1 cellular context compared by ENCODE assay signal in the genomic region with DNA sequence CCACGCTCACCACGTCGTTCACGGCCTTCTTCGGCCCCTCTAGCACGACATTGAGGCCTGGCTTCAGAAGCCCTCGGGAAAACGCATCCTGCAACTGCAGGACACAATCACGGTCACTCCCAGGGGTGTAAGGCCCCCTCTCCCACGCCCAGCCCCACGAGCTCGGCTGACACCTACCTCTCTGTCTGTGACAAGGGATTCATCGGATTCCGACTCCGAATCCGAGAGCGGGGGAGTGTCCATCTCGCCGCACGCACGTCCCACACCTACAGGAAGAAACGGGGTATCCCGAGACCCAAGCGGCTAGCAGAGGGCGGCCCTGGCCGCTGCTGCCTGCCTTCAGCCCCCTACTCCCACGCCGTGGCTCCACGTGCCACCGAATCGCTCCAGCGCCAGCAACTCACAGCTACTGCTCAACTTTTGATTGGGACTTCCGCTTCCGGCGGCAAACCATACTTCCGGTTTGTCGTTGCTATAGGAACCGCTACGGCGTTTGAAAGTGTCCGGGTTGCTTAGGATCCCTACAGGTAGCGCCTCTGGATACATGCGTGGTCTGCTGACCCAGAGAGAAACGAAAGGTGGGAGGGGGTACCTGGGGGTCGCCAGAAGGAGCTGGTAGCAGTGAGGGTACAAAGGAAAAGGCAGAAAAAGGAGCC.
TF ChIP-seq lines count a peak whose summit lies in the region.

Gene CFAP57, plus strand, starts transcription at position 455 of the 656 bp plus-strand sequence. CDS start 424 bp downstream, outside the sequence.
Gene EBNA1BP2, minus strand, starts transcription at position 415 of the 656 bp plus-strand sequence. Its CDS starts 172 bp downstream, at position 243.

TF ChIP-seq in HepG2, 621 proteins besides CTCF, POLR2A, EP300 and RAD21 (continued from another document and continues in another):
- no peak for TF ChIP-seq ZSCAN5A (CRISPR knock-in tag; IDR thresholded peaks at IDR 0.05; ENCODE audit: borderline replicate concordance)
- no peak for TF ChIP-seq SSRP1 (CRISPR knock-in tag; IDR thresholded peaks at IDR 0.05)
- no peak for TF ChIP-seq ZNF512B (CRISPR knock-in tag; IDR thresholded peaks at IDR 0.05; ENCODE audit: borderline replicate concordance)
- no peak for TF ChIP-seq ZNF576 (CRISPR knock-in tag; IDR thresholded peaks at IDR 0.05)
- TF ChIP-seq TFAP4 (IDR thresholded peaks at IDR 0.05; ENCODE audit: borderline replicate concordance, low read depth) = no peak
- no peak for TF ChIP-seq ZNF737 (CRISPR knock-in tag; IDR thresholded peaks at IDR 0.05; ENCODE audit: borderline replicate concordance)
- TF ChIP-seq SRF (IDR thresholded peaks at IDR 0.05; ENCODE audit: low read depth, low read length) = no peak
- TF ChIP-seq, protein P1, sequence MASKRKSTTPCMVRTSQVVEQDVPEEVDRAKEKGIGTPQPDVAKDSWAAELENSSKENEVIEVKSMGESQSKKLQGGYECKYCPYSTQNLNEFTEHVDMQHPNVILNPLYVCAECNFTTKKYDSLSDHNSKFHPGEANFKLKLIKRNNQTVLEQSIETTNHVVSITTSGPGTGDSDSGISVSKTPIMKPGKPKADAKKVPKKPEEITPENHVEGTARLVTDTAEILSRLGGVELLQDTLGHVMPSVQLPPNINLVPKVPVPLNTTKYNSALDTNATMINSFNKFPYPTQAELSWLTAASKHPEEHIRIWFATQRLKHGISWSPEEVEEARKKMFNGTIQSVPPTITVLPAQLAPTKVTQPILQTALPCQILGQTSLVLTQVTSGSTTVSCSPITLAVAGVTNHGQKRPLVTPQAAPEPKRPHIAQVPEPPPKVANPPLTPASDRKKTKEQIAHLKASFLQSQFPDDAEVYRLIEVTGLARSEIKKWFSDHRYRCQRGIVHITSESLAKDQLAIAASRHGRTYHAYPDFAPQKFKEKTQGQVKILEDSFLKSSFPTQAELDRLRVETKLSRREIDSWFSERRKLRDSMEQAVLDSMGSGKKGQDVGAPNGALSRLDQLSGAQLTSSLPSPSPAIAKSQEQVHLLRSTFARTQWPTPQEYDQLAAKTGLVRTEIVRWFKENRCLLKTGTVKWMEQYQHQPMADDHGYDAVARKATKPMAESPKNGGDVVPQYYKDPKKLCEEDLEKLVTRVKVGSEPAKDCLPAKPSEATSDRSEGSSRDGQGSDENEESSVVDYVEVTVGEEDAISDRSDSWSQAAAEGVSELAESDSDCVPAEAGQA (IDR thresholded peaks at IDR 0.05; ENCODE audit: low read depth) = peak; percentile 44; the same call in 1 of the 2 replicates
- TF ChIP-seq, protein P1 (CRISPR knock-in tag; IDR thresholded peaks at IDR 0.05; ENCODE audit: borderline replicate concordance) = no peak
- TF ChIP-seq HNRNPH1 (optimal IDR thresholded peaks at IDR 0.05; ENCODE audit: low read depth, low read length) = no peak
- TF ChIP-seq SMAD9 (CRISPR knock-in tag; IDR thresholded peaks at IDR 0.05) = no peak
- TF ChIP-seq, protein P2, sequence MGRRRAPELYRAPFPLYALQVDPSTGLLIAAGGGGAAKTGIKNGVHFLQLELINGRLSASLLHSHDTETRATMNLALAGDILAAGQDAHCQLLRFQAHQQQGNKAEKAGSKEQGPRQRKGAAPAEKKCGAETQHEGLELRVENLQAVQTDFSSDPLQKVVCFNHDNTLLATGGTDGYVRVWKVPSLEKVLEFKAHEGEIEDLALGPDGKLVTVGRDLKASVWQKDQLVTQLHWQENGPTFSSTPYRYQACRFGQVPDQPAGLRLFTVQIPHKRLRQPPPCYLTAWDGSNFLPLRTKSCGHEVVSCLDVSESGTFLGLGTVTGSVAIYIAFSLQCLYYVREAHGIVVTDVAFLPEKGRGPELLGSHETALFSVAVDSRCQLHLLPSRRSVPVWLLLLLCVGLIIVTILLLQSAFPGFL (CRISPR knock-in tag; IDR thresholded peaks at IDR 0.05) = no peak; the same call in 1 of the 2 replicates
- peak; percentile 80; the same call in 1 of the 2 replicates for TF ChIP-seq ZNF225 (CRISPR knock-in tag; IDR thresholded peaks at IDR 0.05)
- no peak for TF ChIP-seq CSRNP1 (CRISPR knock-in tag; IDR thresholded peaks at IDR 0.05)
- no peak for TF ChIP-seq BCLAF1 (IDR thresholded peaks at IDR 0.05)
- TF ChIP-seq ZNF564 (CRISPR knock-in tag; IDR thresholded peaks at IDR 0.05) = no peak; the same call in 1 of the 2 replicates
- TF ChIP-seq HCFC1 (IDR thresholded peaks at IDR 0.05; ENCODE audit: low read depth, low read length) = no peak; the same call in 1 of the 2 replicates
- no peak for TF ChIP-seq ZNF335 (CRISPR knock-in tag; IDR thresholded peaks at IDR 0.05)
- TF ChIP-seq TCF7 (IDR thresholded peaks at IDR 0.05; ENCODE audit: low read depth) = no peak
- TF ChIP-seq NFE2L2 (IDR thresholded peaks at IDR 0.05; ENCODE audit: low read length) = no peak
- TF ChIP-seq ZNF292 (CRISPR knock-in tag; IDR thresholded peaks at IDR 0.05; ENCODE audit: borderline replicate concordance, low read depth) = no peak
- no peak for TF ChIP-seq JUN (CRISPR knock-in tag; IDR thresholded peaks at IDR 0.05)
- no peak for TF ChIP-seq ZFAT (CRISPR knock-in tag; conservative IDR thresholded peaks at IDR 0.05)
- no peak for TF ChIP-seq CCAR2 (optimal IDR thresholded peaks at IDR 0.05; ENCODE audit: low read depth, low read length)
- TF ChIP-seq ZNF451 (CRISPR knock-in tag; IDR thresholded peaks at IDR 0.05) = peak; percentile 50; the same call in 1 of the 2 replicates
- TF ChIP-seq THAP7 (CRISPR knock-in tag; IDR thresholded peaks at IDR 0.05) = 0 out of 2 replicates have a peak, but pooled peaks have one; percentile 23
- TF ChIP-seq, protein P3, sequence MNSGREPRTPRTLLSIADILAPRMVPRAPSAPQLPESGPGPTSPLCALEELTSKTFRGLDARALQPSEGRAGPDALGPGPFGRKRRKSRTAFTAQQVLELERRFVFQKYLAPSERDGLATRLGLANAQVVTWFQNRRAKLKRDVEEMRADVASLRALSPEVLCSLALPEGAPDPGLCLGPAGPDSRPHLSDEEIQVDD (CRISPR knock-in tag; IDR thresholded peaks at IDR 0.05; ENCODE audit: borderline replicate concordance) = no peak
- TF ChIP-seq FOXA1 (IDR thresholded peaks at IDR 0.05) = no peak
- no peak for TF ChIP-seq FOXA1 (CRISPR knock-in tag; IDR thresholded peaks at IDR 0.05)
- TF ChIP-seq ZNF33A (CRISPR knock-in tag; IDR thresholded peaks at IDR 0.05; ENCODE audit: borderline replicate concordance) = no peak
- peak; percentile 42; the same call in 1 of the 2 replicates for TF ChIP-seq FOXP4 (CRISPR knock-in tag; IDR thresholded peaks at IDR 0.05)
